In the genomic region with DNA sequence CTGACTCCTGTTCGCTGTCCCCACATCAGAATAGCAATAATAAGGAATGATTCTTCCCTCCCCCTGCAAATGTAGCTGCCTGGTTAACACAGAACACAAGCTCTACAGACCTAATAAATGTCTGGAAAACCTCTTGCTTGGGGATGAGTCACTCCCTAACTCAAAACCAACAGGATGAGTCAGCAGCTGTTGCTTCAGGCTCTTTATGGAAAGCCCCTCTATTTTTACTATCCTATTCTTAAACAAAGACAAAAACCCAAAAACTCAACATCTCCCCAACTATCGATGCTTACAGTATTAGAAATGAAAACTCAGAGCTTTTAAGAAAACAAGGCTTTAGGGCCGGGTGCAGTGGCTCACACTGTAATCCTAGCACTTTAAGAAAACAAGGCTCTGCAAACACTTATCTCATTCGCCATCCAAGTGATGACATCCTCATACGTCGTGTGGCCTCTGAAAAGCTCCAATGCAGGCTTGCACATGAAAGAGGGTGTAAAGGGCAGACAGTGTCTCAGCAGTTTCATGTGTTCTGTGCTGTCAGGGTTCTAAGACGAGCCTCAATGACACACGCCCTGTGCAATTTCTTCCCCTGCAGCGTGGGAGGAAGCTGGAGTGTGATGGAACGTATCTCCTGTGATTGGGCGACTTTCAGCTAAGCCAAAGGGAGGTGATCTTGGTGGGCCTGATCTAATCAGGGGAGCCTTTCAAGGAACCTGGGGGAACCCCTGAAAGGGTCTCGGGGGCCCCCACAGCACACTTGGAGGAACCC, we compare ENCODE assay signal across 8 cellular contexts.
DNase-seq lines count a peak whose midpoint lies in the region; ATAC-seq lines count a peak whose summit lies in the region.

No MANE protein-coding gene starts in this region.

- H3K9ac ChIP-seq in mucosa of rectum (ENCODE audit: low read depth in 1 of 2, low read length in 2 of 2) = peak overlapping the region in 1 of 2 donors; percentile 24

- DNase-seq in NK-92 treated with Interleukin-12 subunit alpha and Interleukin-12 subunit beta, amount 100 ng/mL, for 24 hours (lab: John Stamatoyannopoulos, UW) = peak; percentile 52
- DNase-seq in NK-92 (lab: John Stamatoyannopoulos, UW; ENCODE audit: unreplicated experiment) = no peak
- DNase-seq in NCI-H1694 treated with DMSO at 0.1 percent for 48 hours (lab: John Stamatoyannopoulos, UW) = peak; percentile 44
- DNase-seq in activated CD4-positive, alpha-beta T cell treated with anti-CD3 and anti-CD28 coated beads for 1 hour = peak; percentile 19
- peak; percentile 76 to 95 for DNase-seq in dermis microvascular lymphatic vessel endothelial cell (ENCODE audit: low read depth in 2 of 2)
- DNase-seq in stimulated activated CD8-positive, alpha-beta memory T cell treated with anti-CD3 and anti-CD28 coated beads, Interleukin-7, amount 100 ng/mL, for 48 hours (ENCODE audit: extremely low read depth in 1 of 2, low read depth in 1 of 2) = peak; percentile 44 to 85

- H3K27ac ChIP-seq in mucosa of rectum (ENCODE audit: low read depth in 2 of 2, low read length in 2 of 2) = peak overlapping the region; percentile 63 to 88

- H3K9me3 ChIP-seq in mucosa of rectum (ENCODE audit: control insufficient read depth in 2 of 2, low read length in 2 of 2) = no peaks in the 10 kb centered on the region

- peaks cover 22 to 31% of the 10 kb centered on the region in 2 donors for H3K4me1 ChIP-seq in mucosa of rectum (ENCODE audit: control insufficient read depth in 2 of 2, insufficient read depth in 2 of 2, low read length in 2 of 2)

- H3K36me3 ChIP-seq in mucosa of rectum (ENCODE audit: control insufficient read depth in 2 of 2, insufficient read depth in 2 of 2, low read length in 2 of 2) = no peaks in the 10 kb centered on the region

- H3K4me3 ChIP-seq in mucosa of rectum (ENCODE audit: low read length in 2 of 2) = peak overlapping the region in 1 of 2 donors; percentile 49

- no peaks in the 10 kb centered on the region for H3K27me3 ChIP-seq in mucosa of rectum (ENCODE audit: control insufficient read depth in 2 of 2, insufficient read depth in 2 of 2, low read length in 2 of 2)

- ATAC-seq in HG02678 (IDR thresholded peaks at IDR 0.05; ENCODE audit: unreplicated experiment) = peak; percentile 73
